ENCODE assay signal across 8 cellular contexts in genomic region chr17:4946312-4946976, GRCh38. TPM values are rescaled to one million over a fixed set of nuclear protein-coding genes. Genes with fewer than 3 reads are reported as not detected.
DNase-seq lines count a peak whose midpoint lies in the region; ATAC-seq and TF ChIP-seq lines count a peak whose summit lies in the region.

No MANE protein-coding gene starts in this region.

- peak overlapping the region; percentile 75 for H3K4me2 ChIP-seq in OCI-LY1 (ENCODE audit: low read length)

- H3K9me2 ChIP-seq in OCI-LY1 (ENCODE audit: low read depth, low read length): no peaks in the 10 kb centered on the region

- peak overlapping the region; percentile 92 for H3K9ac ChIP-seq in OCI-LY1 (ENCODE audit: low read length)

- peaks cover 47 to 57% of the 10 kb centered on the region in 2 donors for H3K36me3 Mint-ChIP-seq in CD4-positive, alpha-beta memory T cell
- H3K36me3 Mint-ChIP-seq in effector memory CD8-positive, alpha-beta T cell (ENCODE audit: insufficient read depth): peaks cover 59% of the 10 kb centered on the region

- H2AFZ ChIP-seq in OCI-LY1 (ENCODE audit: low read length) (no peak overlapping the region), neuron (ENCODE audit: low read depth, low read length) (no peak overlapping the region)

- H3K9me3 Mint-ChIP-seq in CD4-positive, alpha-beta memory T cell: peaks cover 0 to 2% (median 0%) of the 10 kb centered on the region in 8 donors
- no peaks in the 10 kb centered on the region for H3K9me3 Mint-ChIP-seq in effector memory CD8-positive, alpha-beta T cell

- H3K4me1 ChIP-seq in CD4-positive, alpha-beta memory T cell (ENCODE audit: insufficient read depth, low read length): peaks cover 68% of the 10 kb centered on the region
- H3K4me1 ChIP-seq in OCI-LY1 (ENCODE audit: insufficient read depth, low read length, severe bottlenecking): peaks cover 71% of the 10 kb centered on the region
- peaks cover 34% of the 10 kb centered on the region for H3K4me1 ChIP-seq in neuron (ENCODE audit: insufficient read depth, low read length)

- CTCF ChIA-PET in CD4-positive, alpha-beta memory T cell (lab: Charles Lee; ENCODE audit: partially characterized antibody): interaction anchor here (1.0 to 2.9 kb wide), 4 partner anchors 21 to 41 kb away, joined by 3 to 15 read pairs (median 6); partner anchors contain the start of genes CAMTA2 and SPAG7

- no peaks in the 10 kb centered on the region for H3K27me3 ChIP-seq in CD4-positive, alpha-beta memory T cell (ENCODE audit: insufficient read depth, low read length)
- H3K27me3 ChIP-seq in OCI-LY1 (ENCODE audit: insufficient read depth, low read length) (no peaks in the 10 kb centered on the region), neuron (ENCODE audit: insufficient read depth, low read length) (no peaks in the 10 kb centered on the region)

- no peaks in the 10 kb centered on the region for H3K9me3 ChIP-seq in CD4-positive, alpha-beta memory T cell (ENCODE audit: control insufficient read depth in 1 of 2, low read length in 2 of 2)
- H3K9me3 ChIP-seq in OCI-LY1 (ENCODE audit: low read length) (no peaks in the 10 kb centered on the region), neuron (ENCODE audit: low read length) (no peaks in the 10 kb centered on the region)

- intact Hi-C loops in CD4-positive, alpha-beta memory T cell (cut with micrococcal nuclease): no loop called here

- no peak for ATAC-seq in effector memory CD8-positive, alpha-beta T cell (replicated peaks)
- no peak for ATAC-seq in HG03159 (IDR thresholded peaks at IDR 0.05; ENCODE audit: unreplicated experiment)
- no peak for ATAC-seq in GM21529 (IDR thresholded peaks at IDR 0.05; ENCODE audit: unreplicated experiment)

- H3K4me3 ChIP-seq in CD4-positive, alpha-beta memory T cell (ENCODE audit: low read length in 2 of 2): peak overlapping the region; percentile 63 to 94
- H3K4me3 ChIP-seq in OCI-LY1 (ENCODE audit: low read depth, low read length, poor library complexity, severe bottlenecking) (peak overlapping the region; percentile 84), neuron (ENCODE audit: low read length) (peak overlapping the region; percentile 84)

- peaks cover 9% of the 10 kb centered on the region for H3K79me2 ChIP-seq in OCI-LY1 (ENCODE audit: insufficient read depth, low read length)

- no peaks in the 10 kb centered on the region for H4K20me1 ChIP-seq in OCI-LY1 (ENCODE audit: insufficient read depth, low read length)

- peak overlapping the region; percentile 94 for H3K27ac ChIP-seq in CD4-positive, alpha-beta memory T cell (ENCODE audit: low read depth, low read length)
- H3K27ac ChIP-seq in OCI-LY1 (ENCODE audit: low read depth, low read length, poor library complexity, severe bottlenecking): peak overlapping the region; percentile 100

- H3K4me1 Mint-ChIP-seq in CD4-positive, alpha-beta memory T cell: peaks cover 42 to 85% (median 59%) of the 10 kb centered on the region in 4 donors
- H3K4me1 Mint-ChIP-seq in effector memory CD8-positive, alpha-beta T cell (ENCODE audit: low read depth in 2 of 2): peaks cover 63 to 64% of the 10 kb centered on the region in 2 donors

- no peaks in the 10 kb centered on the region for H3K27me3 Mint-ChIP-seq in CD4-positive, alpha-beta memory T cell
- H3K27me3 Mint-ChIP-seq in effector memory CD8-positive, alpha-beta T cell: no peaks in the 10 kb centered on the region

- H3K27ac Mint-ChIP-seq in CD4-positive, alpha-beta memory T cell: peak overlapping the region; percentile 85 to 96 (median 94)
- peak overlapping the region; percentile 32 to 94 for H3K27ac Mint-ChIP-seq in effector memory CD8-positive, alpha-beta T cell

- POLR2A ChIA-PET in CD4-positive, alpha-beta memory T cell (lab: Charles Lee; ENCODE audit: partially characterized antibody): interaction anchor here (0.7 to 25.3 kb wide), 14 partner anchors 7 to 803 kb away, joined by 3 to 973 read pairs (median 12); partner anchors contain the start of genes C17orf107, CAMTA2, CHRNE and CYB5D2

- no peak for TF ChIP-seq CTCF in OCI-LY1 (IDR thresholded peaks at IDR 0.05; ENCODE audit: low read length)

- no peak for DNase-seq in CD4-positive, alpha-beta memory T cell
- no peak for DNase-seq in effector memory CD8-positive, alpha-beta T cell
- DNase-seq in HCEC 1CT: no peak
- no peak for DNase-seq in stimulated activated CD4-positive, alpha-beta T cell treated with anti-CD3 and anti-CD28 coated beads, Interleukin-15, amount 100 ng/mL, for 24 hours

- peaks cover 18% of the 10 kb centered on the region for H3F3A ChIP-seq in OCI-LY1 (ENCODE audit: insufficient read depth, low read length)

- peak overlapping the region; percentile 95 to 100 (median 99) for H3K4me3 Mint-ChIP-seq in CD4-positive, alpha-beta memory T cell
- peak overlapping the region; percentile 94 for H3K4me3 Mint-ChIP-seq in effector memory CD8-positive, alpha-beta T cell

- H3K36me3 ChIP-seq in CD4-positive, alpha-beta memory T cell (ENCODE audit: insufficient read depth, low read length): peaks cover 41% of the 10 kb centered on the region
- H3K36me3 ChIP-seq in OCI-LY1 (ENCODE audit: insufficient read depth, low read length) (peaks cover 65% of the 10 kb centered on the region), neuron (ENCODE audit: insufficient read depth, low read length) (peaks cover 50% of the 10 kb centered on the region)

RNA-seq across cellular contexts. Expression of gene PFN1, which starts 1.9 kb away (rescaled TPM):
- 100 to 1,000 TPM; 560 to 585 TPM for total RNA-seq in CD4-positive, alpha-beta memory T cell
- 1,000 to 10,000 TPM; 2,226 to 2,605 TPM for polyA plus RNA-seq in CD4-positive, alpha-beta memory T cell

RNA-seq across cellular contexts. Expression of gene ENO3, which starts 4.5 kb away (rescaled TPM):
- 10 to 100 TPM; 16.2 to 21.8 TPM for total RNA-seq in CD4-positive, alpha-beta memory T cell
- 1 to 10 TPM; 1.5 to 2.4 TPM for polyA plus RNA-seq in CD4-positive, alpha-beta memory T cell

RNA-seq across cellular contexts. Expression of gene RNF167, which starts 6.4 kb away (rescaled TPM):
- total RNA-seq in CD4-positive, alpha-beta memory T cell: 100 to 1,000 TPM; 154 to 172 TPM
- 10 to 100 TPM; 52.4 to 61.5 TPM for polyA plus RNA-seq in CD4-positive, alpha-beta memory T cell

RNA-seq across cellular contexts. Expression of gene SLC25A11, which starts 6.6 kb away (rescaled TPM):
- total RNA-seq in CD4-positive, alpha-beta memory T cell: 10 to 100 TPM; 43.5 to 49.5 TPM
- 100 to 1,000 TPM in 1 of 2 donors, 10 to 100 TPM in 1; 55.1 to 101 TPM for polyA plus RNA-seq in CD4-positive, alpha-beta memory T cell

RNA-seq across cellular contexts. Expression of gene GP1BA, which starts 14.4 kb away (rescaled TPM):
- total RNA-seq in CD4-positive, alpha-beta memory T cell: not detected
- polyA plus RNA-seq in CD4-positive, alpha-beta memory T cell: not detected
